8 cellular contexts compared by ENCODE assay signal in the genomic region with DNA sequence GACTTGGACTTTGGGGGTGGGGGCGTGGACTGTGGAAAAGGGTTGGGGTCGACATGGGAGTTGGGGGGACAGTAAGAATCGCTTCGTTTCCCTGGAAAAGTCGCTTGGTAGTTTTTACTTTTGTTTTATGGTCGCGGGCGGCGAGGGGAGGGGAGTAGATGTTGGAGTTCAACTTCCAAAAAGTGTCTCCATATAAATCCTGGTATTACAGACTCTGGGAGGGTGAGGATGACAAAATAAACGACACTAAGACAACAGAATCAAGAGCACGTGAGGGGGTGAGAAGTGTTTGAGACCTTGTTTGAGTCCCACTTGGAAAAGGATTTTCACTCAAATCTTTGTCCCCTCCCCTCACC. TPM values are rescaled to one million over a fixed set of nuclear protein-coding genes. Genes with fewer than 3 reads are reported as not detected.
DNase-seq lines count a peak whose midpoint lies in the region; ATAC-seq and TF ChIP-seq lines count a peak whose summit lies in the region.

No MANE protein-coding gene starts in this region.

- H3K27ac Mint-ChIP-seq in activated naive CD4-positive, alpha-beta T cell treated with anti-CD3 and anti-CD28 coated beads, Interleukin-2, amount 50 U/mL, for 24 hours: peak overlapping the region; percentile 73
- H3K27ac Mint-ChIP-seq in activated CD8-positive, alpha-beta T cell treated with anti-CD3 and anti-CD28 coated beads for 36 hours: peak overlapping the region; percentile 96

- peak overlapping the region; percentile 81; the same call in 1 of the 2 replicates for H3K9ac ChIP-seq in iPS-20b (ENCODE audit: low read depth, low read length)

- no peak for DNase-seq in activated naive CD4-positive, alpha-beta T cell (lab: John Stamatoyannopoulos, UW)
- DNase-seq in activated CD8-positive, alpha-beta T cell treated with anti-CD3 and anti-CD28 coated beads for 36 hours: no peak
- DNase-seq in transverse colon (no peak), COLO829 (ENCODE audit: low spot score) (no peak), globus pallidus (ENCODE audit: low spot score) (no peak)

- H3K36me3 ChIP-seq in iPS-20b (ENCODE audit: insufficient read depth, low read depth, low read length): no peaks in the 10 kb centered on the region
- no peaks in the 10 kb centered on the region for H3K36me3 ChIP-seq in transverse colon

- peaks cover 11% of the 10 kb centered on the region for H3K36me3 Mint-ChIP-seq in activated naive CD4-positive, alpha-beta T cell treated with anti-CD3 and anti-CD28 coated beads, Interleukin-2, amount 50 U/mL, for 24 hours
- H3K36me3 Mint-ChIP-seq in activated CD8-positive, alpha-beta T cell treated with anti-CD3 and anti-CD28 coated beads for 36 hours (ENCODE audit: low read depth): peaks cover 24% of the 10 kb centered on the region

- CTCF ChIA-PET in activated CD8-positive, alpha-beta T cell treated with anti-CD3 and anti-CD28 coated beads for 36 hours (lab: Charles Lee): interaction anchor here (0.7 to 1.5 kb wide), 10 partner anchors 11 to 1294 kb away, joined by 3 to 8 read pairs (median 4); no protein-coding TSS in a partner anchor

- no peaks in the 10 kb centered on the region for H3K27me3 Mint-ChIP-seq in activated naive CD4-positive, alpha-beta T cell treated with anti-CD3 and anti-CD28 coated beads, Interleukin-2, amount 50 U/mL, for 24 hours
- peaks cover 2% of the 10 kb centered on the region for H3K27me3 Mint-ChIP-seq in activated CD8-positive, alpha-beta T cell treated with anti-CD3 and anti-CD28 coated beads for 36 hours

- H3K9me3 Mint-ChIP-seq in activated naive CD4-positive, alpha-beta T cell treated with anti-CD3 and anti-CD28 coated beads, Interleukin-2, amount 50 U/mL, for 24 hours: no peaks in the 10 kb centered on the region
- H3K9me3 Mint-ChIP-seq in activated CD8-positive, alpha-beta T cell treated with anti-CD3 and anti-CD28 coated beads for 36 hours: no peaks in the 10 kb centered on the region

- TF ChIP-seq EP300 in transverse colon (IDR thresholded peaks at IDR 0.05; ENCODE audit: low read depth): no peak

- no peak overlapping the region for H3K27ac ChIP-seq in iPS-20b (ENCODE audit: low read length)
- H3K27ac ChIP-seq in transverse colon: peak overlapping the region; percentile 77 to 87 (median 82)

- peaks cover 19% of the 10 kb centered on the region for H3K4me1 ChIP-seq in iPS-20b (ENCODE audit: insufficient read depth, low read length)
- peaks cover 12 to 44% (median 43%) of the 10 kb centered on the region in 4 donors for H3K4me1 ChIP-seq in transverse colon

- H3K27me3 ChIP-seq in iPS-20b (ENCODE audit: insufficient read depth, low read length) (peaks cover 81% of the 10 kb centered on the region), transverse colon (peaks cover 75% of the 10 kb centered on the region)

- POLR2A ChIA-PET in activated CD8-positive, alpha-beta T cell treated with anti-CD3 and anti-CD28 coated beads for 36 hours (lab: Charles Lee): interaction anchor here (0.6 to 15.9 kb wide), 20 partner anchors 11 to 1334 kb away, joined by 3 to 496 read pairs (median 4); no protein-coding TSS in a partner anchor

- WGBS in transverse colon (ENCODE audit: low coverage in 1 of 2), 2 donors: 3 to 4% methylated on average over 10 to 11 of the region's 11 CpGs

- peak overlapping the region; percentile 99 for H3K4me3 Mint-ChIP-seq in activated naive CD4-positive, alpha-beta T cell treated with anti-CD3 and anti-CD28 coated beads, Interleukin-2, amount 50 U/mL, for 24 hours
- H3K4me3 Mint-ChIP-seq in activated CD8-positive, alpha-beta T cell treated with anti-CD3 and anti-CD28 coated beads for 36 hours: peak overlapping the region; percentile 86

- in situ Hi-C loops in transverse colon (cut with MboI; ENCODE audit: low pct_ligation_motif_present in 1 of 4, low pct_unique_long_range_greater_than_20kb in 1 of 4, low sequenced_read_pairs in 3 of 4): loop anchor here in 3 of 4 donors (25.0 kb wide), 3 partner anchors 1110 to 1285 kb away; no protein-coding TSS in a partner anchor

- intact Hi-C loops in activated CD8-positive, alpha-beta T cell treated with anti-CD3 and anti-CD28 coated beads for 36 hours (cut with micrococcal nuclease): loop anchor here (5.0 kb wide), 1 partner anchor 1295 kb away; no protein-coding TSS in a partner anchor
- intact Hi-C loops in transverse colon (cut with DNase I; ENCODE audit: low total_unique reads): no loop called here

- no peak for TF ChIP-seq CTCF in activated CD8-positive, alpha-beta T cell treated with anti-CD3 and anti-CD28 coated beads for 36 hours (IDR thresholded peaks at IDR 0.05)
- TF ChIP-seq CTCF in transverse colon (IDR thresholded peaks at IDR 0.05): no peak

- peak overlapping the region; percentile 86 for H3K4me3 ChIP-seq in iPS-20b (ENCODE audit: low read length)
- H3K4me3 ChIP-seq in transverse colon: peak overlapping the region in 3 of 4 donors; percentile 48 to 67 (median 66)

- peaks cover 47% of the 10 kb centered on the region for H3K4me1 Mint-ChIP-seq in activated naive CD4-positive, alpha-beta T cell treated with anti-CD3 and anti-CD28 coated beads, Interleukin-2, amount 50 U/mL, for 24 hours
- peaks cover 27% of the 10 kb centered on the region for H3K4me1 Mint-ChIP-seq in activated CD8-positive, alpha-beta T cell treated with anti-CD3 and anti-CD28 coated beads for 36 hours (ENCODE audit: low read depth)

- TF ChIP-seq POLR2A in transverse colon (IDR thresholded peaks at IDR 0.05): no peak

- no peak for ATAC-seq in activated CD8-positive, alpha-beta T cell treated with anti-CD3 and anti-CD28 coated beads for 36 hours
- no peak for ATAC-seq in GM21786 (IDR thresholded peaks at IDR 0.05; ENCODE audit: unreplicated experiment)

- no peaks in the 10 kb centered on the region for H3K9me3 ChIP-seq in iPS-20b (ENCODE audit: insufficient read depth, low read depth, low read length)
- H3K9me3 ChIP-seq in transverse colon: no peaks in the 10 kb centered on the region

RNA-seq across cellular contexts. Expression of gene BCL11B, which starts 0.7 kb away (rescaled TPM):
- total RNA-seq in activated CD8-positive, alpha-beta T cell treated with anti-CD3 and anti-CD28 coated beads for 36 hours: 10 to 100 TPM; 48.5 to 53.0 TPM
- 1 to 10 TPM in 3 of 4 donors, under 1 TPM in 1; 0.37 to 4.8 (median 3.7) TPM for total RNA-seq in transverse colon

Comparison
In these comparisons a context has a peak if more than half of its experiments do, and no peak if none do; other contexts are left out.
1. RNA of gene BCL11B, which starts 0.7 kb away (total RNA-seq): 48.5 to 53.0 TPM in activated CD8-positive, alpha-beta T cell treated with anti-CD3 and anti-CD28 coated beads for 36 hours; 0.37 to 4.8 TPM in transverse colon; every median in the first group is over 4 times any median in the second.